8 cellular contexts compared by ENCODE assay signal in the genomic region with DNA sequence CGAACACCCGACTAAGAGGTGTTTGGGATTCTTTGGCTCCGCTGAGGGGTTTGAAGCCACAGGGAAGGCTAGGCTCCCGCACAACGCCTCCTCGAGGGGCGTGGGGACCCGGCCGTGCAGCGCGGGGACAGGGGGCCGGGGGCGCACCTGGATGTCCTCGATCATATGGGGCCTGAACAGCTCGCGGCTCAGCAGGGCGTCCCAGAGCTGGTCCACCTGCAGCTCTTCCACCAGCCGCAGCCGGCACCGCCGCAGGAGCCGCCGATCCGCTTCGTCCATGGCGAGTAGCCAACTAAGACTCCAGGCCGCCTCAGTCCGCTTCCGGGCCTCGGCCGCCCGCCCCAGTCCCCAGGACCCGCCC. TPM values are rescaled to one million over a fixed set of nuclear protein-coding genes. Genes with fewer than 3 reads are reported as not detected.
DNase-seq lines count a peak whose midpoint lies in the region; ATAC-seq and TF ChIP-seq lines count a peak whose summit lies in the region.

A gene (minus strand): TSS at position 294 of the 361 bp plus-strand sequence. CDS start 15 bp downstream, at position 279.

- H3K9me3 ChIP-seq in BE2C (no peaks in the 10 kb centered on the region), iPS-18a (ENCODE audit: control insufficient read depth, low read depth, low read length) (no peaks in the 10 kb centered on the region), subcutaneous abdominal adipose tissue (ENCODE audit: control insufficient read depth in 5 of 5, low read length in 5 of 5) (no peaks in the 10 kb centered on the region)

- no peak for TF ChIP-seq CTCF in BE2C (IDR thresholded peaks at IDR 0.05; ENCODE audit: low read depth, low read length)
- TF ChIP-seq CTCF in GM10266 (IDR thresholded peaks at IDR 0.05; ENCODE audit: control insufficient read depth, insufficient read depth, low read depth, missing control alignments), result no peak

- whole genome bisulfite sequencing in adipose tissue, 3 donors, result 0 to 1% (median 0%) methylated on average over 27 to 33 of the region's 33 CpGs

- no peaks in the 10 kb centered on the region for H3K36me3 ChIP-seq in BE2C
- H3K36me3 ChIP-seq in iPS-18a (ENCODE audit: control insufficient read depth, low read depth, low read length), result no peaks in the 10 kb centered on the region
- no peaks in the 10 kb centered on the region for H3K36me3 ChIP-seq in subcutaneous abdominal adipose tissue (ENCODE audit: control insufficient read depth in 5 of 5, insufficient read depth in 5 of 5, low read length in 5 of 5)

- H3K4me3 ChIP-seq in BE2C (ENCODE audit: low read depth, low read length) (peak within 1 kb of the TSS; percentile 63), iPS-18a (ENCODE audit: low read length) (peak within 1 kb of the TSS; percentile 80), subcutaneous abdominal adipose tissue (ENCODE audit: low read depth in 1 of 5, low read length in 5 of 5) (peak within 1 kb of the TSS; percentile 69 to 87 (median 74))

- H3K9ac ChIP-seq in iPS-18a (ENCODE audit: low read length), result peak within 1 kb of the TSS; percentile 66
- H3K9ac ChIP-seq in subcutaneous abdominal adipose tissue (ENCODE audit: low read length in 5 of 5), result peak within 1 kb of the TSS; percentile 60 to 77 (median 73)

- ATAC-seq in HG03066 (IDR thresholded peaks at IDR 0.05; ENCODE audit: low read depth, unreplicated experiment), result peak; percentile 1
- no peak for ATAC-seq in HG03521 (IDR thresholded peaks at IDR 0.05; ENCODE audit: unreplicated experiment)

- no peaks in the 10 kb centered on the region; the same call in 1 of the 2 replicates for H3K4me1 ChIP-seq in BE2C
- H3K4me1 ChIP-seq in iPS-18a (ENCODE audit: control insufficient read depth, low read depth, low read length), result peaks cover 17% of the 10 kb centered on the region
- H3K4me1 ChIP-seq in subcutaneous abdominal adipose tissue (ENCODE audit: control insufficient read depth in 5 of 5, insufficient read depth in 5 of 5, low read length in 5 of 5), result peaks cover 2 to 36% (median 29%) of the 10 kb centered on the region in 5 donors

- H3K27ac ChIP-seq in adipose tissue (ENCODE audit: low read depth, low read length) (peak within 1 kb of the TSS; percentile 91), iPS-18a (ENCODE audit: low read length) (no peak within 1 kb of the TSS), subcutaneous abdominal adipose tissue (ENCODE audit: low read depth, low read length) (peak within 1 kb of the TSS; percentile 89)

- H3K27me3 ChIP-seq in BE2C, result no peaks in the 10 kb centered on the region
- H3K27me3 ChIP-seq in iPS-18a (ENCODE audit: control insufficient read depth, insufficient read depth, low read length), result no peaks in the 10 kb centered on the region
- H3K27me3 ChIP-seq in subcutaneous abdominal adipose tissue (ENCODE audit: control insufficient read depth in 5 of 5, insufficient read depth in 4 of 5, low read length in 5 of 5), result no peaks in the 10 kb centered on the region

- DNase-seq in BE2C (no peak), GM19238 (ENCODE audit: insufficient read length, low spot score) (no peak), GM10266 (ENCODE audit: extremely low spot score) (no peak)

RNA-seq across cellular contexts. Expression of the gene that starts here (rescaled TPM):
- polyA plus RNA-seq in BE2C (2012; ENCODE audit: insufficient read depth, insufficient read length, low read depth), result 6.3 TPM
- polyA plus RNA-seq in adipose tissue, result 10 to 100 TPM; 12.7 to 22.0 (median 14.5) TPM
